In the genomic region with DNA sequence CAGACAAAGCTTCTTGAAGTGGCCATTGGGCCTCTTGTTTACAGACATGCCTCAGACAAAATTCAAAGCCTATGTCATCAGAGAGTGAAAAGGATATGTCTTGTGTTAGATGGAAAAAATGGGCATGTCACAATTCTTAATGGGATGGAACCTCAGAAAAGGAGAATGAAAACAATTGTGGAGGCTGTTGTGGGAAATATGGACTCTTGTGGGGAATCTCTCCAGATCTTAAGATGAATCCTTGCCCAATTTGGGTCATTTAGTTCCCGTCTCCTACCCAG, we compare ENCODE assay signal across 15 cellular contexts. TPM values are rescaled to one million over a fixed set of nuclear protein-coding genes. Genes with fewer than 3 reads are reported as not detected.
A peak's percentile ranks its signal among the peaks of the same experiment; 100 is the strongest.
DNase-seq lines count a peak whose midpoint lies in the region; ATAC-seq and TF ChIP-seq lines count a peak whose summit lies in the region.
"Had no signal": no experiment of that assay in that cellular context is flagged by ENCODE, and none has a peak within 500 bp of the region (broad histone marks: within the 10 kb centered on the region; RNA-seq: fewer than 3 reads in every experiment).

No MANE protein-coding gene starts in this region.

- no peaks in the 10 kb centered on the region for H3K27me3 Mint-ChIP-seq in CD4-positive, alpha-beta memory T cell
- H3K27me3 Mint-ChIP-seq: activated CD4-positive, alpha-beta T cell treated with anti-CD3 and anti-CD28 coated beads, Interleukin-2, amount 10 ng/mL, durations not matched to agents 7 days and 5 days; activated naive CD8-positive, alpha-beta T cell; B cell had no signal

- peaks cover 37% of the 10 kb centered on the region for H3K4me1 ChIP-seq in CD4-positive, alpha-beta memory T cell (ENCODE audit: insufficient read depth, low read length)
- H3K4me1 ChIP-seq in gastroesophageal sphincter (peaks cover 23 to 64% (median 48%) of the 10 kb centered on the region in 3 donors), sigmoid colon (peaks cover 0 to 67% (median 62%) of the 10 kb centered on the region in 4 donors)

- H3K4me3 ChIP-seq in CD4-positive, alpha-beta memory T cell (ENCODE audit: low read length in 2 of 2), result no peak overlapping the region
- H3K4me3 ChIP-seq in gastroesophageal sphincter (no peak overlapping the region), sigmoid colon (no peak overlapping the region)

- H3K27ac Mint-ChIP-seq in CD4-positive, alpha-beta memory T cell, result peak overlapping the region in 5 of 7 donors; percentile 44 to 86 (median 52)
- H3K27ac Mint-ChIP-seq: activated naive CD8-positive, alpha-beta T cell had no signal

- TF ChIP-seq CTCF in VCaP (conservative IDR thresholded peaks at IDR 0.05) (no peak), gastroesophageal sphincter (IDR thresholded peaks at IDR 0.05) (no peak), sigmoid colon (IDR thresholded peaks at IDR 0.05) (no peak)

- POLR2A ChIA-PET in CD4-positive, alpha-beta memory T cell (lab: Charles Lee; ENCODE audit: partially characterized antibody), result interaction anchor here (3.7 to 8.6 kb wide), 3 partner anchors 22 to 109 kb away, joined by 24 to 151 read pairs (median 48); a partner anchor contains a TSS

- no peak overlapping the region for H3K4me3 Mint-ChIP-seq in CD4-positive, alpha-beta memory T cell
- H3K4me3 Mint-ChIP-seq: activated CD4-positive, alpha-beta T cell treated with anti-CD3 and anti-CD28 coated beads, Interleukin-2, amount 10 ng/mL, durations not matched to agents 7 days and 5 days; activated naive CD8-positive, alpha-beta T cell; B cell; endodermal cell; neural crest cell had no signal

- H3K36me3 Mint-ChIP-seq in CD4-positive, alpha-beta memory T cell, result peaks cover 0 to 7% of the 10 kb centered on the region in 2 donors
- H3K36me3 Mint-ChIP-seq: activated naive CD8-positive, alpha-beta T cell had no signal

- no peaks in the 10 kb centered on the region for H3K36me3 ChIP-seq in CD4-positive, alpha-beta memory T cell (ENCODE audit: insufficient read depth, low read length)
- peaks cover 0 to 40% of the 10 kb centered on the region in 2 donors for H3K36me3 ChIP-seq in gastroesophageal sphincter
- H3K36me3 ChIP-seq in sigmoid colon, result peaks cover 0 to 24% (median 0%) of the 10 kb centered on the region in 4 donors

- H3K27ac ChIP-seq in CD4-positive, alpha-beta memory T cell (ENCODE audit: low read depth, low read length), result no peak overlapping the region
- H3K27ac ChIP-seq in VCaP (peak overlapping the region; percentile 68), gastroesophageal sphincter (peak overlapping the region; percentile 92 to 99 (median 94)), sigmoid colon (peak overlapping the region; percentile 91 to 94 (median 92))

- no peaks in the 10 kb centered on the region for H3K27me3 ChIP-seq in CD4-positive, alpha-beta memory T cell (ENCODE audit: insufficient read depth, low read length)
- H3K27me3 ChIP-seq in gastroesophageal sphincter (no peaks in the 10 kb centered on the region), sigmoid colon (no peaks in the 10 kb centered on the region)

- no peaks in the 10 kb centered on the region for H3K9me3 ChIP-seq in CD4-positive, alpha-beta memory T cell (ENCODE audit: control insufficient read depth in 1 of 2, low read length in 2 of 2)
- H3K9me3 ChIP-seq in gastroesophageal sphincter (no peaks in the 10 kb centered on the region), sigmoid colon (no peaks in the 10 kb centered on the region)

- CTCF ChIA-PET in CD4-positive, alpha-beta memory T cell (lab: Charles Lee; ENCODE audit: partially characterized antibody), result interaction anchor here (1.8 to 16.9 kb wide), 4 partner anchors 20 to 112 kb away, joined by 4 to 543 read pairs (median 43); no protein-coding TSS in a partner anchor

- TF ChIP-seq POLR2A in gastroesophageal sphincter (IDR thresholded peaks at IDR 0.05) (no peak), sigmoid colon (IDR thresholded peaks at IDR 0.05) (no peak)

- intact Hi-C loops in CD4-positive, alpha-beta memory T cell (cut with micrococcal nuclease), result loop anchor here (5.0 to 10.0 kb wide), 2 partner anchors 117 to 324 kb away; a partner anchor contains a TSS
- intact Hi-C loops in sigmoid colon (cut with DNase I), result loop anchor here (5.0 to 10.0 kb wide), 3 partner anchors 168 to 433 kb away; a partner anchor contains a TSS

- no peak for TF ChIP-seq EP300 in gastroesophageal sphincter (IDR thresholded peaks at IDR 0.05)
- no peak for TF ChIP-seq EP300 in sigmoid colon (IDR thresholded peaks at IDR 0.05)

- no peaks in the 10 kb centered on the region for H3K9me3 Mint-ChIP-seq in CD4-positive, alpha-beta memory T cell
- H3K9me3 Mint-ChIP-seq: activated CD4-positive, alpha-beta T cell treated with anti-CD3 and anti-CD28 coated beads, Interleukin-2, amount 10 ng/mL, durations not matched to agents 7 days and 5 days; endodermal cell; neural crest cell had no signal

- ATAC-seq in gastroesophageal sphincter, result no peak
- ATAC-seq in GM18519 (IDR thresholded peaks at IDR 0.05; ENCODE audit: low FRiP score, unreplicated experiment), result no peak

- 60% methylated on average over 1 of the region's 1 CpG; no CpG with 5 or more reads in 1 of the 2 donors for WGBS in gastroesophageal sphincter (ENCODE audit: low coverage in 1 of 2), 2 donors
- 93 to 99% methylated on average over 1 of the region's 1 CpG for WGBS in sigmoid colon, 2 donors

- peaks cover 29 to 73% (median 50%) of the 10 kb centered on the region in 4 donors for H3K4me1 Mint-ChIP-seq in CD4-positive, alpha-beta memory T cell
- H3K4me1 Mint-ChIP-seq: neural crest cell had no signal

- no peak for DNase-seq in CD4-positive, alpha-beta memory T cell
- DNase-seq in sigmoid colon (no peak), RPMI8226 (no peak), retina (no peak), GM19238 (ENCODE audit: insufficient read length, low spot score) (no peak)
- DNase-seq: activated CD4-positive, alpha-beta T cell treated with anti-CD3 and anti-CD28 coated beads, Interleukin-2, amount 10 ng/mL, durations not matched to agents 7 days and 5 days; NCI-H1092 treated with DMSO at 0.1 percent for 48 hours; NCI-H524 treated with DMSO at 0.1 percent for 48 hours had no signal

RNA-seq across cellular contexts. Expression of a gene that starts 19.5 kb away (rescaled TPM):
- 1 to 10 TPM; 8.9 to 10.0 TPM for total RNA-seq in CD4-positive, alpha-beta memory T cell
- polyA plus RNA-seq in CD4-positive, alpha-beta memory T cell, result 1 to 10 TPM; 1.9 to 2.9 TPM
- total RNA-seq in gastroesophageal sphincter, result 1 to 10 TPM; 6.5 to 9.6 (median 7.5) TPM
- 1 to 10 TPM; 3.6 to 9.9 (median 6.3) TPM for total RNA-seq in sigmoid colon
- polyA plus RNA-seq in sigmoid colon, result 10 to 100 TPM in 1 of 3 donors, 1 to 10 TPM in 2; 6.0 to 11.9 (median 9.0) TPM
